8 cellular contexts compared by ENCODE assay signal in the genomic region with DNA sequence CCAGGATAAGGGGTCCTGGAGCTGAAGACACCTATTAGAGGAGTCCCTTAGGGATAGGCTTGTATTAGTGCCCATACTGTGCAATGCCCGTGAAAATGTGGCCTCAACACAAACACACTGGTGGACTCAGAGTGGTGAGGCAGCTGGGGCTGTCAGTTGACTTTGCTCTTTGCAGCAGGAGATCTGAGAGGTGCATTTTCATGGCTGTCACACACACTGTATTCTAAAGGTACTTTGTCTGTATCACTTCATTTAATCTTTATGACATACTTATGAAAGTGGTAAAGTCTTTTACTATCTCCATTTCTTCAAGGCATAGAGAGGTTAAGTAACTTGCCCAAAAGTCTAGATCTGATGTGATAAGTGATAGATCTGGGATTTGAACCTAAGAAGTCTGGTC.
"Had no signal": no experiment of that assay in that cellular context is flagged by ENCODE, and none has a peak within 500 bp of the region (broad histone marks: within the 10 kb centered on the region; RNA-seq: fewer than 3 reads in every experiment).

No MANE protein-coding gene starts in this region.

- DNase-seq: GM23248, GOT3, H7, HFFc6 had no signal

- H3K9me3 ChIP-seq: HAP-1 had no signal

- H3K4me1 ChIP-seq: HAP-1 had no signal

- H3K27ac ChIP-seq: GM23248, HL-60 had no signal

- H3K9ac ChIP-seq: GM23248 had no signal

- ATAC-seq: HCT116, HepG2 had no signal

- H3K36me3 ChIP-seq: HAP-1 had no signal

- H3K4me3 ChIP-seq: GM23248, HAP-1 had no signal
